Comparison of ENCODE assay signal across 13 cellular contexts in the genomic region with DNA sequence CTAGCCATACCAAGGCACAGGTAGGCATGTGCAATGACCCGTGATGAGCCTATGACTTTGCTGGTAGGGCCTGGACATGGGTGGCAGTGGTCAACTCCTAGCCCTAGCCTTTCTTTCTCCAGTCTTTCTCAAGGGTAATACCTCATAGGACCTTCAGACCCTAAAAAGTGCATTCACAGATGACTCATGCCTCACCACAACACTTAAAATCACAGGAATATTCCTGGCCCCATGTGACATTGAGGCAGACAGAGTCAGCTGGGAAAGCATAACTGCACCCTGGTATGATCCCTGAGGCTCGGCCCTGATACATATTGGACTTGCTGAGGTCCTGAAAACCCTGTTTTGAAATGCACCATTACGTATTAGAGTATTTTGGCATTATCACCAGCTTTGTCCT.
DNase-seq lines count a peak whose midpoint lies in the region.
"Had no signal": no experiment of that assay in that cellular context is flagged by ENCODE, and none has a peak within 500 bp of the region (broad histone marks: within the 10 kb centered on the region; RNA-seq: fewer than 3 reads in every experiment).

No MANE protein-coding gene starts in this region.

- DNase-seq in HT1080 (ENCODE audit: low read depth), result peak; percentile 59
- peak; percentile 25 for DNase-seq in amniotic epithelial cell (ENCODE audit: low read depth)
- DNase-seq in fibroblast of peridontal ligament (ENCODE audit: extremely low read depth), result peak; percentile 27
- peak; percentile 53 for DNase-seq in renal cortical epithelial cell (ENCODE audit: low read depth)
- no peak for DNase-seq in HT-29 (ENCODE audit: low spot score)
- DNase-seq in activated CD4-positive, alpha-beta T cell treated with anti-CD3 and anti-CD28 coated beads, Interleukin-2, amount 50 U/mL, for 4 hours, result no peak
- no peak for DNase-seq in activated CD4-positive, CD25-positive, alpha-beta regulatory T cell treated with anti-CD3 and anti-CD28 coated beads, Interleukin-2, amount 50 U/mL, for 72 hours
- DNase-seq: ACHN; CD8-positive, alpha-beta T cell; NCI-H1436; NCI-H2029 treated with DMSO at 0.1 percent for 48 hours; NCI-H510A treated with DMSO at 0.1 percent for 48 hours; SHP77 treated with DMSO at 0.1 percent for 48 hours had no signal

Comparison
In these comparisons a context has a peak if more than half of its experiments do, and no peak if none do; other contexts are left out.
1. DNase-seq: peak in HT1080 (single experiment), amniotic epithelial cell (single experiment), fibroblast of peridontal ligament (single experiment) and renal cortical epithelial cell (single experiment); none in HT-29 (single experiment), activated CD4-positive, alpha-beta T cell treated with anti-CD3 and anti-CD28 coated beads, Interleukin-2, amount 50 U/mL, for 4 hours (0 of 2) and activated CD4-positive, CD25-positive, alpha-beta regulatory T cell treated with anti-CD3 and anti-CD28 coated beads, Interleukin-2, amount 50 U/mL, for 72 hours (single experiment).